Comparison of ENCODE assay signal across 1 cellular context in the genomic region with DNA sequence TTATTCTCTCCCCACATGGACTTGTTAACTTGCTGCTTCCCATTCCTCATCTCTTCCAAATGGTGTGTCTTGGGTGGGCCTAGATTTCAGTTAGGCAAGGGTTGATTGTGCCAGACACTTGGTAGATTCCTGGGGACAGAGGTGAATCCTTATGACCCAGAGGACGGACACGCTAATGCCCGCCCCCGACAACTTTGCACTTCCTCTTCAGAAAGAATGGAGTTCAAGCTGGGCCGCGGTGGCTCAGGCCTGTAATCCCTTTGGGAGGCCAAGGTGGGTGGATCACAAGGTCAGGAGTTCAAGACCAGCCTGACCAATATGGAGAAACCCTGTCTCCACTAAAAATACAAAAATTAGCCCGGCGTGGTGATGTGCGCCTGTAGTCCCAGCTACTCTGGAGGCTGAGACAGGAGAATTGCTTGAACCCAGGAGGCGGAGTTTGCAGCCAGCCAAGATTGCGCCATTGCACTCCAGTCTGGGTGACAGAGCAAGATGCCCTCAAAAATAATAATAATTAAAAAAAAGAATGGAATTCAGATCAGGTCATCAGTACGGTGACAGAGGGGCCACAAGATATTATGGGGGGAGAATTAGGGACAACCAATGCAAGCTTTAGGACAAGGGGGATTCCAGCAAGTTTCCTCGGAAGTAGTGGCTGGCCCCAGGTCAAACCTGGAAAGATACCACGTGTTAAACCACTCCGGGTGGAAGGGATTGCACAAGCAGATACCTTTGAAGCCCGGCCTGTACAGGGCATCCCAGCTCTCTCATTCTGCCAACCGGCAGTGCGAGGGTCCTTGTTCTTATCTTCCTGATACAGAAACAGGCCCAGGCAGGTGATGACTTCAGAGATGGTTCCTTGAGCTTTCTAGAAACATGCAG.
TF ChIP-seq lines count a peak whose summit lies in the region.

No MANE protein-coding gene starts in this region.

TF ChIP-seq in GM12878, 131 proteins besides CTCF, POLR2A, EP300 and RAD21:
- no peak for TF ChIP-seq ATF7 (IDR thresholded peaks at IDR 0.05; ENCODE audit: low read depth)
- peak; percentile 49; the same call in 1 of the 2 replicates for TF ChIP-seq NR2F1 (conservative IDR thresholded peaks at IDR 0.05)
- TF ChIP-seq MXI1 (IDR thresholded peaks at IDR 0.05; ENCODE audit: low read depth, low read length), result peak; percentile 22; the same call in 1 of the 2 replicates
- peak; percentile 12 for TF ChIP-seq IKZF1 (conservative IDR thresholded peaks at IDR 0.05)
- TF ChIP-seq CBX5 (IDR thresholded peaks at IDR 0.05; ENCODE audit: low read depth), result no peak
- TF ChIP-seq IKZF2 (IDR thresholded peaks at IDR 0.05), result 0 out of 4 replicates have a peak, but pooled peaks of 1 of the 2 experiments have one; percentile 17
- peak; percentile 85 for TF ChIP-seq SPI1 (IDR thresholded peaks at IDR 0.05; ENCODE audit: borderline replicate concordance, insufficient read depth, low read depth, low read length)
- TF ChIP-seq, protein P1, sequence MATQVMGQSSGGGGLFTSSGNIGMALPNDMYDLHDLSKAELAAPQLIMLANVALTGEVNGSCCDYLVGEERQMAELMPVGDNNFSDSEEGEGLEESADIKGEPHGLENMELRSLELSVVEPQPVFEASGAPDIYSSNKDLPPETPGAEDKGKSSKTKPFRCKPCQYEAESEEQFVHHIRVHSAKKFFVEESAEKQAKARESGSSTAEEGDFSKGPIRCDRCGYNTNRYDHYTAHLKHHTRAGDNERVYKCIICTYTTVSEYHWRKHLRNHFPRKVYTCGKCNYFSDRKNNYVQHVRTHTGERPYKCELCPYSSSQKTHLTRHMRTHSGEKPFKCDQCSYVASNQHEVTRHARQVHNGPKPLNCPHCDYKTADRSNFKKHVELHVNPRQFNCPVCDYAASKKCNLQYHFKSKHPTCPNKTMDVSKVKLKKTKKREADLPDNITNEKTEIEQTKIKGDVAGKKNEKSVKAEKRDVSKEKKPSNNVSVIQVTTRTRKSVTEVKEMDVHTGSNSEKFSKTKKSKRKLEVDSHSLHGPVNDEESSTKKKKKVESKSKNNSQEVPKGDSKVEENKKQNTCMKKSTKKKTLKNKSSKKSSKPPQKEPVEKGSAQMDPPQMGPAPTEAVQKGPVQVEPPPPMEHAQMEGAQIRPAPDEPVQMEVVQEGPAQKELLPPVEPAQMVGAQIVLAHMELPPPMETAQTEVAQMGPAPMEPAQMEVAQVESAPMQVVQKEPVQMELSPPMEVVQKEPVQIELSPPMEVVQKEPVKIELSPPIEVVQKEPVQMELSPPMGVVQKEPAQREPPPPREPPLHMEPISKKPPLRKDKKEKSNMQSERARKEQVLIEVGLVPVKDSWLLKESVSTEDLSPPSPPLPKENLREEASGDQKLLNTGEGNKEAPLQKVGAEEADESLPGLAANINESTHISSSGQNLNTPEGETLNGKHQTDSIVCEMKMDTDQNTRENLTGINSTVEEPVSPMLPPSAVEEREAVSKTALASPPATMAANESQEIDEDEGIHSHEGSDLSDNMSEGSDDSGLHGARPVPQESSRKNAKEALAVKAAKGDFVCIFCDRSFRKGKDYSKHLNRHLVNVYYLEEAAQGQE (IDR thresholded peaks at IDR 0.05; ENCODE audit: low read depth, low read length), result no peak
- TF ChIP-seq, protein P2, sequence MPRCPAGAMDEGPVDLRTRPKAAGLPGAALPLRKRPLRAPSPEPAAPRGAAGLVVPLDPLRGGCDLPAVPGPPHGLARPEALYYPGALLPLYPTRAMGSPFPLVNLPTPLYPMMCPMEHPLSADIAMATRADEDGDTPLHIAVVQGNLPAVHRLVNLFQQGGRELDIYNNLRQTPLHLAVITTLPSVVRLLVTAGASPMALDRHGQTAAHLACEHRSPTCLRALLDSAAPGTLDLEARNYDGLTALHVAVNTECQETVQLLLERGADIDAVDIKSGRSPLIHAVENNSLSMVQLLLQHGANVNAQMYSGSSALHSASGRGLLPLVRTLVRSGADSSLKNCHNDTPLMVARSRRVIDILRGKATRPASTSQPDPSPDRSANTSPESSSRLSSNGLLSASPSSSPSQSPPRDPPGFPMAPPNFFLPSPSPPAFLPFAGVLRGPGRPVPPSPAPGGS (IDR thresholded peaks at IDR 0.05; ENCODE audit: borderline replicate concordance, insufficient read depth, low read depth, low read length, poor library complexity, severe bottlenecking), result no peak
- 0 out of 2 replicates have a peak, but pooled peaks have one; percentile 14 for TF ChIP-seq POLR2AphosphoS5 (IDR thresholded peaks at IDR 0.05; ENCODE audit: low read length)
